In genomic region chr15:41581110-41581509, GRCh38 we compare ENCODE assay signal across 15 cellular contexts.
A peak's percentile ranks its signal among the peaks of the same experiment; 100 is the strongest.
DNase-seq lines count a peak whose midpoint lies in the region; TF ChIP-seq lines count a peak whose summit lies in the region.
"Had no signal": no experiment of that assay in that cellular context is flagged by ENCODE, and none has a peak within 500 bp of the region (broad histone marks: within the 10 kb centered on the region; RNA-seq: fewer than 3 reads in every experiment).

No MANE protein-coding gene starts in this region.

- POLR2A ChIA-PET in RWPE1 (lab: Yijun Ruan, JAX; ENCODE audit: low non-redundant PET) = interaction anchor here (0.6 kb wide), 1 partner anchor 42 kb away, joined by 3 read pairs; no protein-coding TSS in a partner anchor

- TF ChIP-seq CTCF in GM13976 (IDR thresholded peaks at IDR 0.05; ENCODE audit: borderline replicate concordance, control extremely low read depth, extremely low read depth, insufficient read depth, missing control alignments) (peak; percentile 6), RWPE1 (conservative IDR thresholded peaks at IDR 0.05; ENCODE audit: low read depth) (0 out of 2 replicates have a peak, but pooled peaks have one; percentile 16), foreskin fibroblast (IDR thresholded peaks at IDR 0.05; ENCODE audit: low read depth, low read length) (peak; percentile 22)

- in situ Hi-C loops in GM13976 (cut with MboI; ENCODE audit: low sequenced_read_pairs, unreplicated experiment) = no loop called here

- H3K27ac ChIP-seq in RWPE1 = no peak overlapping the region
- H3K27ac ChIP-seq: colonic mucosa had no signal

- CTCF ChIA-PET in RWPE1 (lab: Yijun Ruan, JAX) = interaction anchor here (0.6 to 1.3 kb wide), 8 partner anchors 13 to 116 kb away, joined by 3 to 4 read pairs (median 4); partner anchors contain the start of gene MGA

- H3K4me3 ChIP-seq in foreskin fibroblast (ENCODE audit: low read depth in 1 of 2, low read length in 2 of 2) = no peak overlapping the region
- H3K4me3 ChIP-seq: colonic mucosa had no signal

- DNase-seq in COLO668 (lab: John Stamatoyannopoulos, UW; ENCODE audit: unreplicated experiment) = peak; percentile 11
- DNase-seq in GM13976 (ENCODE audit: low spot score) = peak; percentile 34
- no peak for DNase-seq in RWPE1 (ENCODE audit: low spot score)
- DNase-seq in foreskin fibroblast = peak in 1 of 2 donors; percentile 31
- DNase-seq in NCI-H2196 (lab: John Stamatoyannopoulos, UW; ENCODE audit: unreplicated experiment) = no peak
- DNase-seq in NCI-H524 (lab: John Stamatoyannopoulos, UW) = no peak
- DNase-seq in T1000 (lab: John Stamatoyannopoulos, UW) = no peak
- no peak for DNase-seq in nucleus accumbens (lab: John Stamatoyannopoulos, UW)
- DNase-seq: activated T-cell treated with anti-CD3 and anti-CD28 coated beads, Interleukin-2, amount 50 U/mL, for 1 hour; colonic mucosa; DMS153; NCI-H510A; stimulated activated CD4-positive, alpha-beta T cell treated with anti-CD3 and anti-CD28 coated beads, Interleukin-15, amount 100 ng/mL, for 24 hours; stimulated activated naive CD4-positive, alpha-beta T cell; T-helper 17 cell had no signal

Comparison
In these comparisons a context has a peak if more than half of its experiments do, and no peak if none do; other contexts are left out.
1. DNase-seq: peak in COLO668 (single experiment) and GM13976 (single experiment); none in RWPE1 (single experiment), NCI-H2196 (single experiment), NCI-H524 (0 of 2), T1000 (single experiment) and nucleus accumbens (0 of 56).
2. Peak in every context shown above with its lines, with median percentiles within 50 percentile points of each other: CTCF ChIP-seq.